ENCODE assay signal across 8 cellular contexts in the genomic region with DNA sequence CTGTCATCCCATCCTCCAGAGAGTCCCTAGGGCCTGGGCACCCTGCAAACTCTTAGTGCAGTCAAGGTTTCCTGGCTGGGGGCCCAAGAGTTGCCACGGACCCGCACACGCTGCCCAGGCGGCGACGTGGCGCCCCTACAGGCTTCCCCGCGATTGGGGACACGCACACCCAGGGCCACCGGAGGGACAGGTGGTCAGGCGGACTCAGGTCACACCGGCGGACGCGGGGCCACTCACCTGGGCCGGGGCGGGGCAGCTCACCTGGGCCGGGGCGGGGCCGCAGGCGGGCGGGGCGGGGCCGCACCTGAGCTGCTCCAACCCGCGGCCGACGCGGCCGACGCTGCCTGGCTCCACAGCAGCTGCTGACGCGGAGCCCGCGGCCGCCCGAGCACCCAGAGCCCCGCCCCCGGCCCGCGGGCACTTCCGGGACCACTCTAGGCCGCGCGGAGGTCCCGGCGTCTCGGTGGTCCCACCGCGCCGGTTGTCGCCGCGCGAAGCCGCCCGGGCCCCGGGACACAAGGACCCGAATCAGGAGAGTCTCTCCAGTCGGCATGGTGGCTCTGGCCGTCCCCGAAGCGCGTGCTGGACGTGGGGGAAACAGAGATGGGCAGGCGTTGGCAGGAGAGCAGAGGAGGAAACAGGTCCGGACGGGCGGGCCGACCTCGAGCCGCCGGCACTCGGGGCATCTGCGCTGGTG. TPM values are rescaled to one million over a fixed set of nuclear protein-coding genes. Genes with fewer than 3 reads are reported as not detected.
A peak's percentile ranks its signal among the peaks of the same experiment; 100 is the strongest.
DNase-seq lines count a peak whose midpoint lies in the region; ATAC-seq, FAIRE-seq and TF ChIP-seq lines count a peak whose summit lies in the region.

A gene (minus strand): TSS at position 369 of the 697 bp plus-strand sequence. CDS start 5,972 bp downstream, outside the sequence.

- H3K36me3 Mint-ChIP-seq in IgD-negative memory B cell, result peaks cover 2% of the 10 kb centered on the region
- peaks cover 8% of the 10 kb centered on the region for H3K36me3 Mint-ChIP-seq in nephron (ENCODE audit: low read depth)

- H3K9me3 Mint-ChIP-seq in IgD-negative memory B cell (no peaks in the 10 kb centered on the region), nephron (no peaks in the 10 kb centered on the region)

- H3K27ac Mint-ChIP-seq in IgD-negative memory B cell (peak within 1 kb of the TSS; percentile 93 to 100 (median 99)), nephron (peak within 1 kb of the TSS; percentile 68 to 88 (median 88))

- DNase-seq in COLO668 (lab: John Stamatoyannopoulos, UW; ENCODE audit: unreplicated experiment) (peak; percentile 97), GM20000 (ENCODE audit: low spot score) (peak; percentile 96), RCC 7860 (ENCODE audit: low spot score) (peak; percentile 48), fibroblast of peridontal ligament (ENCODE audit: extremely low read depth) (peak; percentile 63)
- peak; percentile 63 to 81 for DNase-seq in activated T-helper 1 cell treated with anti-CD3 and anti-CD28 coated beads, Interleukin-2, amount 50 U/mL, for 16 hours (ENCODE audit: low read depth in 1 of 2, low spot score in 1 of 2)
- DNase-seq in stimulated activated naive CD8-positive, alpha-beta T cell treated with anti-CD3 and anti-CD28 coated beads, Interleukin-15, Interleukin-2, amounts not matched to agents 100 U/mL and 50 U/mL, for 24 hours, result peak; percentile 88

- H3K4me3 Mint-ChIP-seq in IgD-negative memory B cell (peak within 1 kb of the TSS; percentile 82 to 99 (median 94)), nephron (peak within 1 kb of the TSS; percentile 88 to 94 (median 89))

- H3K4me1 Mint-ChIP-seq in IgD-negative memory B cell (peaks cover 21 to 29% (median 24%) of the 10 kb centered on the region in 3 donors), nephron (peaks cover 16% of the 10 kb centered on the region)

- no peak for TF ChIP-seq CTCF in GM20000 (IDR thresholded peaks at IDR 0.05; ENCODE audit: extremely low read depth, missing control alignments)
- TF ChIP-seq CTCF in nephron (IDR thresholded peaks at IDR 0.05; ENCODE audit: unreplicated experiment in 3 of 3), result peak in 1 of 3 experiments; percentile 14

- no peak for FAIRE-seq in RCC 7860 (lab: Jason Lieb, UNC)

- H3K27me3 Mint-ChIP-seq in IgD-negative memory B cell (peaks cover 2% of the 10 kb centered on the region), nephron (ENCODE audit: low read depth) (no peaks in the 10 kb centered on the region)

- peak; percentile 98 for ATAC-seq in stimulated activated naive CD8-positive, alpha-beta T cell treated with anti-CD3 and anti-CD28 coated beads, Interleukin-15, Interleukin-2, amounts not matched to agents 100 U/mL and 50 U/mL, for 24 hours

RNA-seq across cellular contexts. Expression of the gene that starts here (rescaled TPM):
- polyA plus RNA-seq in IgD-negative memory B cell, result 0.20 TPM

Comparison
In these comparisons a context has a peak if more than half of its experiments do, and no peak if none do; other contexts are left out.
1. Peak in every context shown above with its lines: DNase-seq and ATAC-seq.